ENCODE assay signal across 8 cellular contexts in genomic region chr3:127598841-127599570, GRCh38. TPM values are rescaled to one million over a fixed set of nuclear protein-coding genes. Genes with fewer than 3 reads are reported as not detected.
DNase-seq lines count a peak whose midpoint lies in the region; ATAC-seq and TF ChIP-seq lines count a peak whose summit lies in the region.

No MANE protein-coding gene starts in this region.

- H3K4me3 Mint-ChIP-seq in CD4-positive, CD25-positive, alpha-beta regulatory T cell = peak overlapping the region; percentile 83 to 96 (median 88)
- peak overlapping the region; percentile 86 to 89 (median 89) for H3K4me3 Mint-ChIP-seq in nephron

- H3K27me3 ChIP-seq in CD4-positive, CD25-positive, alpha-beta regulatory T cell (ENCODE audit: control insufficient read depth, insufficient read depth, low read length) = no peaks in the 10 kb centered on the region
- no peaks in the 10 kb centered on the region for H3K27me3 ChIP-seq in KMS-11 (ENCODE audit: insufficient read depth, low read depth)

- H3K9me3 Mint-ChIP-seq in CD4-positive, CD25-positive, alpha-beta regulatory T cell = peaks cover 0 to 2% (median 0%) of the 10 kb centered on the region in 7 donors
- no peaks in the 10 kb centered on the region for H3K9me3 Mint-ChIP-seq in nephron

- H2AFZ ChIP-seq in KMS-11 (ENCODE audit: low read depth) = peak overlapping the region; percentile 60

- peak overlapping the region; percentile 100 for H3K9ac ChIP-seq in KMS-11

- H3K4me2 ChIP-seq in KMS-11 = peak overlapping the region; percentile 95

- peaks cover 11 to 24% (median 22%) of the 10 kb centered on the region in 4 donors for H3K4me1 Mint-ChIP-seq in CD4-positive, CD25-positive, alpha-beta regulatory T cell
- peaks cover 12% of the 10 kb centered on the region for H3K4me1 Mint-ChIP-seq in nephron

- no peak for ATAC-seq in CD4-positive, CD25-positive, alpha-beta regulatory T cell (ENCODE audit: low read depth in 2 of 2)
- no peak for ATAC-seq in HG02763 (IDR thresholded peaks at IDR 0.05; ENCODE audit: unreplicated experiment)
- no peak for ATAC-seq in HG03378 (IDR thresholded peaks at IDR 0.05; ENCODE audit: unreplicated experiment)

- peak in 1 of 3 donors; percentile 15 for DNase-seq in CD4-positive, CD25-positive, alpha-beta regulatory T cell
- DNase-seq in coronary artery (ENCODE audit: low spot score) = no peak
- no peak for DNase-seq in foreskin melanocyte
- DNase-seq in iPS-NIHi11 (ENCODE audit: low spot score) = no peak

- H4K20me1 ChIP-seq in KMS-11 (ENCODE audit: insufficient read depth) = no peaks in the 10 kb centered on the region

- H3K27ac ChIP-seq in CD4-positive, CD25-positive, alpha-beta regulatory T cell (ENCODE audit: insufficient read depth, low read length, poor library complexity, severe bottlenecking) = peak overlapping the region; percentile 75
- H3K27ac ChIP-seq in KMS-11 (peak overlapping the region; percentile 90), coronary artery (no peak overlapping the region)

- H3K36me3 ChIP-seq in CD4-positive, CD25-positive, alpha-beta regulatory T cell (ENCODE audit: control insufficient read depth, insufficient read depth, low read length) = peaks cover 2% of the 10 kb centered on the region
- H3K36me3 ChIP-seq in KMS-11 (ENCODE audit: insufficient read depth) = peaks cover 12% of the 10 kb centered on the region; the same call in 1 of the 2 replicates

- H3K27me3 Mint-ChIP-seq in CD4-positive, CD25-positive, alpha-beta regulatory T cell = no peaks in the 10 kb centered on the region
- no peaks in the 10 kb centered on the region for H3K27me3 Mint-ChIP-seq in nephron (ENCODE audit: low read depth)

- peaks cover 51% of the 10 kb centered on the region for H3K79me2 ChIP-seq in KMS-11 (ENCODE audit: insufficient read depth, low read depth)

- peak overlapping the region; percentile 75 for H3K4me3 ChIP-seq in CD4-positive, CD25-positive, alpha-beta regulatory T cell (ENCODE audit: low read depth, low read length)
- H3K4me3 ChIP-seq in KMS-11 (IDR thresholded peaks at IDR 0.05; ENCODE audit: insufficient read depth, low read depth, low read length) = peak overlapping the region; percentile 98
- peak overlapping the region; percentile 74 for H3K4me3 ChIP-seq in coronary artery

- no peaks in the 10 kb centered on the region for H3K36me3 Mint-ChIP-seq in CD4-positive, CD25-positive, alpha-beta regulatory T cell
- H3K36me3 Mint-ChIP-seq in nephron (ENCODE audit: low read depth) = peaks cover 18% of the 10 kb centered on the region

- H3K9me3 ChIP-seq in CD4-positive, CD25-positive, alpha-beta regulatory T cell (ENCODE audit: control insufficient read depth in 2 of 2, low read length in 2 of 2) = no peaks in the 10 kb centered on the region

- H3K4me1 ChIP-seq in CD4-positive, CD25-positive, alpha-beta regulatory T cell (ENCODE audit: control insufficient read depth, insufficient read depth, low read length, poor library complexity, severe bottlenecking) = peaks cover 5% of the 10 kb centered on the region
- peaks cover 34% of the 10 kb centered on the region for H3K4me1 ChIP-seq in KMS-11 (ENCODE audit: low read depth, poor library complexity, severe bottlenecking)

- TF ChIP-seq CTCF in KMS-11 (conservative IDR thresholded peaks at IDR 0.05; ENCODE audit: low read depth, low read length) (no peak), coronary artery (IDR thresholded peaks at IDR 0.05) (no peak), nephron (IDR thresholded peaks at IDR 0.05; ENCODE audit: unreplicated experiment in 3 of 3) (no peak)

- H3K27ac Mint-ChIP-seq in CD4-positive, CD25-positive, alpha-beta regulatory T cell = peak overlapping the region; percentile 43 to 89 (median 77)
- H3K27ac Mint-ChIP-seq in nephron = peak overlapping the region; percentile 69 to 85 (median 81)

RNA-seq across cellular contexts. Expression of gene MCM2, which starts 0.8 kb away (rescaled TPM):
- total RNA-seq in CD4-positive, CD25-positive, alpha-beta regulatory T cell = 15.7 TPM
- polyA plus RNA-seq in CD4-positive, CD25-positive, alpha-beta regulatory T cell = 10 to 100 TPM; 14.4 to 17.2 (median 16.2) TPM

RNA-seq across cellular contexts. Expression of gene TPRA1, which starts 8.5 kb away (rescaled TPM):
- 15.9 TPM for total RNA-seq in CD4-positive, CD25-positive, alpha-beta regulatory T cell
- polyA plus RNA-seq in CD4-positive, CD25-positive, alpha-beta regulatory T cell = 10 to 100 TPM; 14.0 to 27.4 (median 24.5) TPM

RNA-seq across cellular contexts. Expression of gene PODXL2, which starts 30.0 kb away (rescaled TPM):
- 1.7 TPM for total RNA-seq in CD4-positive, CD25-positive, alpha-beta regulatory T cell
- polyA plus RNA-seq in CD4-positive, CD25-positive, alpha-beta regulatory T cell = 1 to 10 TPM in 3 of 4 donors, under 1 TPM in 1; 0.87 to 3.1 (median 2.1) TPM

Comparison
In these comparisons a context has a peak if more than half of its experiments do, and no peak if none do; other contexts are left out.
1. H3K27ac ChIP-seq: peak in CD4-positive, CD25-positive, alpha-beta regulatory T cell (single experiment) and KMS-11 (single experiment); none in coronary artery (0 of 2).
2. Peak in every context shown above with its lines, with median percentiles within 50 percentile points of each other: H3K4me3 ChIP-seq.